17 cellular contexts compared by ENCODE assay signal in genomic region chr3:157782236-157782635, GRCh38.
"Had no signal": no experiment of that assay in that cellular context is flagged by ENCODE, and none has a peak within 500 bp of the region (broad histone marks: within the 10 kb centered on the region; RNA-seq: fewer than 3 reads in every experiment).

No MANE protein-coding gene starts in this region.

- H3K4me3 Mint-ChIP-seq: activated B cell treated with CpG ODN at 0.5 μM for 24 hours; activated CD8-positive, alpha-beta T cell treated with anti-CD3 and anti-CD28 coated beads for 36 hours; activated naive CD8-positive, alpha-beta T cell; activated T-cell treated with anti-CD3 and anti-CD28 coated beads, Interleukin-2, amount 50 U/mL, for 72 hours; naive B cell; neural progenitor cell; stimulated activated naive B cell treated with anti-CD40 and anti-IgM and Interleukin-4, amounts not matched to agents 10 μg/mL and 1 μg/mL and 100 μg/mL, for 72 hours had no signal

- H3K4me1 ChIP-seq: neural progenitor cell had no signal

- H3K27me3 ChIP-seq: brain microvascular endothelial cell, neural progenitor cell, thyroid gland, vagina had no signal

- H2AFZ ChIP-seq: neural progenitor cell had no signal

- H3K4me2 ChIP-seq: neural progenitor cell had no signal

- H3K9me3 Mint-ChIP-seq: activated CD8-positive, alpha-beta T cell treated with anti-CD3 and anti-CD28 coated beads for 36 hours had no signal

- H3K9ac ChIP-seq: neural progenitor cell had no signal

- H3K36me3 ChIP-seq: brain microvascular endothelial cell, neural progenitor cell, thyroid gland, vagina had no signal

- DNase-seq: activated B cell treated with CpG ODN at 0.5 μM for 24 hours; activated CD4-positive, alpha-beta T cell treated with anti-CD3 and anti-CD28 coated beads for 48 hours; activated CD8-positive, alpha-beta T cell treated with anti-CD3 and anti-CD28 coated beads for 36 hours; activated gamma-delta T cell; activated T-cell treated with anti-CD3 and anti-CD28 coated beads, Interleukin-2, amount 50 U/mL, for 72 hours; brain microvascular endothelial cell; cortex of kidney; effector CD4-positive, alpha-beta T cell; midbrain; naive B cell; stimulated activated CD4-positive, alpha-beta T cell treated with anti-CD3 and anti-CD28 coated beads, Interleukin-2, amount 100 ng/mL, for 48 hours; stimulated activated naive B cell treated with anti-CD40 and anti-IgM and Interleukin-4, amounts not matched to agents 10 μg/mL and 1 μg/mL and 100 μg/mL, for 72 hours; thyroid gland had no signal

- H3K27ac Mint-ChIP-seq: activated B cell treated with CpG ODN at 0.5 μM for 24 hours; activated CD8-positive, alpha-beta T cell treated with anti-CD3 and anti-CD28 coated beads for 36 hours; activated naive CD8-positive, alpha-beta T cell; activated T-cell treated with anti-CD3 and anti-CD28 coated beads, Interleukin-2, amount 50 U/mL, for 72 hours; naive B cell; neural progenitor cell; stimulated activated naive B cell treated with anti-CD40 and anti-IgM and Interleukin-4, amounts not matched to agents 10 μg/mL and 1 μg/mL and 100 μg/mL, for 72 hours had no signal

- H3K4me1 Mint-ChIP-seq: activated B cell treated with CpG ODN at 0.5 μM for 24 hours; naive B cell; stimulated activated naive B cell treated with anti-CD40 and anti-IgM and Interleukin-4, amounts not matched to agents 10 μg/mL and 1 μg/mL and 100 μg/mL, for 72 hours had no signal

- H3K9me3 ChIP-seq: thyroid gland, vagina had no signal

- ATAC-seq: activated CD8-positive, alpha-beta T cell treated with anti-CD3 and anti-CD28 coated beads for 36 hours; activated T-cell treated with anti-CD3 and anti-CD28 coated beads, Interleukin-2, amount 50 U/mL, for 72 hours; left lobe of liver; stimulated activated naive B cell treated with anti-CD40 and anti-IgM and Interleukin-4, amounts not matched to agents 10 μg/mL and 1 μg/mL and 100 μg/mL, for 72 hours had no signal

- H3K27ac ChIP-seq: brain microvascular endothelial cell, neural progenitor cell, thyroid gland, vagina had no signal

- H3K4me3 ChIP-seq: neural progenitor cell, thyroid gland, vagina had no signal

- H3K27me3 Mint-ChIP-seq: activated B cell treated with CpG ODN at 0.5 μM for 24 hours; activated CD8-positive, alpha-beta T cell treated with anti-CD3 and anti-CD28 coated beads for 36 hours; activated naive CD8-positive, alpha-beta T cell; naive B cell; stimulated activated naive B cell treated with anti-CD40 and anti-IgM and Interleukin-4, amounts not matched to agents 10 μg/mL and 1 μg/mL and 100 μg/mL, for 72 hours had no signal

- H3K36me3 Mint-ChIP-seq: activated naive CD8-positive, alpha-beta T cell; naive B cell; neural progenitor cell; stimulated activated naive B cell treated with anti-CD40 and anti-IgM and Interleukin-4, amounts not matched to agents 10 μg/mL and 1 μg/mL and 100 μg/mL, for 72 hours had no signal
